Comparison of ENCODE assay signal across 8 cellular contexts in the genomic region with DNA sequence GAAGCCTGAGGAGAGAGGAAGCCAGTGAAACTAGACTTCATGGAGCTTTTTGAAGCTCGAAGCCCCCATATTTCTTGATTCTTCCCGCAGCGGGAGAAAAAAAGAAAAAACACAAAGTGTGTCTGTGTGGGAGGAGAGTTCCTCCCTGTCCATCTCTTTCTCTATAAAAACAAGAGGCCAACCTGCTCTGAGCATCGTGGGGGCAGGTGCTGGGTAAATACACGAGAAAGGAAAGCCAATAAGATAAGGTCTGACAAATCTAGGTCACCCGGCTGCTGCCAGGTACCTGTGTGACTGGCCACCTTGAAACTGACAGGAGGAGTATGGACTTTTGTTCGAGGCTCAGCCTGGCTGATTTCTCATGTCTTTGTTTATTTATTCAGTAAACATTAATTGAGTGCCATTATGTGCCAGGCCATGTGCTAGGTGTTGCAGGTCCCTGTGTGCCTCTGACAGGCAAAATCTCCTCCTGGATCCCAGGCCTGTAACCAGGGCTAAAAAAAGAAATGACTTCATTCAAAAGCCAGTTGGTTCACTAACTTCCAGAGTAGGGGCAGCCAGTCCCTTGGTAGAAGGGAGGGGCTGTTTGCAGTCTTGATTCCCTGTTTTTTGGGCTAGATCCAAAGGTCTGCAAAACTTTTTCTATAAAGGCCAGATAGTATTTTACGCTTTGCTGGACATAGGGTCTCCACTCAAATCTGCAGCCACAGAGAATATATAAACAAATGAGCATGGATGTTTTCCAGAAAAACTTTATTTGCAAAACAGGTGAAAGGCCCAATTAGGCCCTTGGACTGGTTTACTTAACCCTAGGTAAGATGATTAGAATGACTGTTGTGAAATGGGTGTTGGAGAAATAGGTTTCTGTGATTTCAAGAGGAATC. TPM values are rescaled to one million over a fixed set of nuclear protein-coding genes. Genes with fewer than 3 reads are reported as not detected.
DNase-seq lines count a peak whose midpoint lies in the region; ATAC-seq, FAIRE-seq and TF ChIP-seq lines count a peak whose summit lies in the region.

No MANE protein-coding gene starts in this region.

- H3K9me1 ChIP-seq in IMR-90 (ENCODE audit: insufficient read depth, low read length) = peaks cover under 1% of the 10 kb centered on the region

- H3K56ac ChIP-seq in IMR-90 (ENCODE audit: extremely low read depth, insufficient read depth, low read length) = no peak overlapping the region

- 0 out of 2 replicates have a peak, but pooled peaks have one; percentile 22 for ATAC-seq in IMR-90 (ENCODE audit: low read depth)
- no peak for ATAC-seq in activated CD4-positive, CD25-positive, alpha-beta regulatory T cell treated with anti-CD3 and anti-CD28 coated beads, Interleukin-2, amount 50 U/mL, for 24 hours

- no peak overlapping the region for H3K4me3 ChIP-seq in IMR-90 (ENCODE audit: insufficient read depth, low read depth, low read length)
- H3K4me3 ChIP-seq in kidney (ENCODE audit: low read length in 2 of 2) = peak overlapping the region in 1 of 2 donors; percentile 13
- H3K4me3 ChIP-seq in HAP-1 = no peak overlapping the region

- POLR2A ChIA-PET in IMR-90 (lab: Charles Lee; ENCODE audit: unreplicated experiment) = no interaction called here

- BruUV-seq in IMR-90 (replicated peaks; lab: Mats Ljungman, UMichigan) = no TSS peak

- TF ChIP-seq CTCF in IMR-90 (conservative IDR thresholded peaks at IDR 0.05; ENCODE audit: low read depth, low read length) (no peak), kidney (IDR thresholded peaks at IDR 0.05; ENCODE audit: borderline replicate concordance, extremely low read depth, insufficient read depth) (no peak)

- WGBS in IMR-90 (ENCODE audit: extremely low coverage in 2 of 2, insufficient read length in 1 of 2), 2 experiments = no CpG with 5 or more reads among the region's 8 CpGs

- H3K79me1 ChIP-seq in IMR-90 (ENCODE audit: low read depth in 1 of 2, low read length in 2 of 2) = no peaks in the 10 kb centered on the region; a peak in 1 of 4 replicates

- H4K8ac ChIP-seq in IMR-90 (ENCODE audit: low read depth in 2 of 2, low read length in 2 of 2) = peak overlapping the region in 1 of 2 experiments; percentile 48; a peak in 1 of 4 replicates

- FAIRE-seq in kidney (lab: Jason Lieb, UNC) = peak; percentile 62

- H3K14ac ChIP-seq in IMR-90 (replicated peaks; ENCODE audit: low read depth, low read length) = 0 out of 2 replicates have a peak overlapping the region, but pooled peaks have one; percentile 35

- no peak overlapping the region for H3K23ac ChIP-seq in IMR-90 (ENCODE audit: low read depth, low read length)

- DNase-seq in ACHN (peak; percentile 49), IMR-90 (peak; percentile 69), kidney (no peak), substantia nigra (lab: John Stamatoyannopoulos, UW) (peak in 4 of 49 donors; percentile 22 to 64 (median 38)), HAP-1 (ENCODE audit: low spot score in 2 of 2) (no peak)
- DNase-seq in stimulated activated CD4-positive, alpha-beta T cell treated with anti-CD3 and anti-CD28 coated beads, Interleukin-2, amount 100 ng/mL, for 24 hours = no peak

- H2AK9ac ChIP-seq in IMR-90 (replicated peaks; ENCODE audit: low read depth, low read length, poor library complexity) = no peak overlapping the region

- dilution Hi-C loops in IMR-90 (cut with HindIII; ENCODE audit: low sequenced_read_pairs, unreplicated experiment) = no loop called here

- peak overlapping the region; percentile 2; the same call in 1 of the 2 replicates for H2AK5ac ChIP-seq in IMR-90 (ENCODE audit: low read depth, low read length)

- peak overlapping the region; percentile 23; the same call in 1 of the 2 replicates for H2BK120ac ChIP-seq in IMR-90 (ENCODE audit: low read depth, low read length)

- H2BK15ac ChIP-seq in IMR-90 (ENCODE audit: low read depth, low read length) = no peak overlapping the region; the same call in 2 of the 3 replicates

- no peak overlapping the region for H3K4me2 ChIP-seq in IMR-90 (ENCODE audit: low read depth, low read length)

- no peak overlapping the region for H4K5ac ChIP-seq in IMR-90 (ENCODE audit: low read depth, low read length)

- no peak for TF ChIP-seq RAD21 in IMR-90 (IDR thresholded peaks at IDR 0.05; ENCODE audit: low read length)

- intact Hi-C loops in IMR-90 (cut with micrococcal nuclease) (no loop called here), kidney (cut with DNase I) (no loop called here)

- H2BK20ac ChIP-seq in IMR-90 (ENCODE audit: low read depth, low read length) = peak overlapping the region; percentile 47; the same call in 1 of the 2 replicates

- H2BK5ac ChIP-seq in IMR-90 (ENCODE audit: low read depth, low read length, poor library complexity, severe bottlenecking) = no peak overlapping the region

- H3K4ac ChIP-seq in IMR-90 (ENCODE audit: low read depth, low read length) = peak overlapping the region; percentile 17; the same call in 1 of the 2 replicates

- H3K27me3 ChIP-seq in IMR-90 (ENCODE audit: control insufficient read depth, insufficient read depth, low read length) = no peaks in the 10 kb centered on the region
- no peaks in the 10 kb centered on the region for H3K27me3 ChIP-seq in HAP-1 (ENCODE audit: low read depth)

- H4K91ac ChIP-seq in IMR-90 (ENCODE audit: insufficient read depth, low read depth, low read length) = 0 out of 2 replicates have a peak overlapping the region, but pooled peaks have one; percentile 3

- no peak overlapping the region for H3K9ac ChIP-seq in IMR-90 (ENCODE audit: low read depth, low read length)
- peak overlapping the region; percentile 0 to 70 for H3K9ac ChIP-seq in kidney (ENCODE audit: low read length in 2 of 2)

- no peaks in the 10 kb centered on the region for H3K36me3 ChIP-seq in IMR-90 (ENCODE audit: control insufficient read depth, insufficient read depth, low read length)
- H3K36me3 ChIP-seq in kidney (ENCODE audit: control insufficient read depth in 1 of 2, insufficient read depth in 2 of 2, low read length in 2 of 2) = no peaks in the 10 kb centered on the region
- no peaks in the 10 kb centered on the region for H3K36me3 ChIP-seq in HAP-1 (replicated peaks)

- H3K9me3 ChIP-seq in IMR-90 (ENCODE audit: control insufficient read depth, insufficient read depth, low read length) = no peaks in the 10 kb centered on the region
- no peaks in the 10 kb centered on the region for H3K9me3 ChIP-seq in kidney (ENCODE audit: control insufficient read depth in 1 of 2, low read length in 2 of 2)
- H3K9me3 ChIP-seq in HAP-1 = no peaks in the 10 kb centered on the region

- no peak for TF ChIP-seq POLR2A in IMR-90 (IDR thresholded peaks at IDR 0.05; ENCODE audit: low read depth, low read length)

- in situ Hi-C loops in ACHN (cut with HindIII; ENCODE audit: low pct_ligation_motif_present, low pct_unique_long_range_greater_than_20kb, low sequenced_read_pairs) = no loop called here
- in situ Hi-C loops in IMR-90 (cut with MboI; ENCODE audit: low sequenced_read_pairs) = no loop called here
- in situ Hi-C loops in HAP-1 (cut with MboI; ENCODE audit: low sequenced_read_pairs) = no loop called here

- no peak overlapping the region for H2AFZ ChIP-seq in IMR-90 (replicated peaks; ENCODE audit: low read length, poor library complexity)

- H4K20me1 ChIP-seq in IMR-90 (ENCODE audit: insufficient read depth, low read length) = peaks cover 5% of the 10 kb centered on the region; the same call in 1 of the 2 replicates

- CTCF ChIA-PET in IMR-90 (lab: Yijun Ruan, JAX) = no interaction called here

- H3K27ac ChIP-seq in IMR-90 (ENCODE audit: insufficient read depth, low read length) (no peak overlapping the region), angular gyrus (ENCODE audit: low read depth, low read length) (peak overlapping the region; percentile 94), kidney (ENCODE audit: low read depth in 2 of 2, low read length in 2 of 2) (peak overlapping the region; percentile 85 to 92), substantia nigra (ENCODE audit: low read depth, low read length, poor library complexity, severe bottlenecking) (peak overlapping the region; percentile 99)

- H3K18ac ChIP-seq in IMR-90 (ENCODE audit: low read depth, low read length) = no peak overlapping the region

- peaks cover 35% of the 10 kb centered on the region for H3K4me1 ChIP-seq in IMR-90 (ENCODE audit: control insufficient read depth, insufficient read depth, low read length)
- peaks cover 74 to 88% of the 10 kb centered on the region in 2 donors for H3K4me1 ChIP-seq in kidney (ENCODE audit: control insufficient read depth in 1 of 2, insufficient read depth in 1 of 2, low read depth in 1 of 2, low read length in 2 of 2)
- peaks cover 8% of the 10 kb centered on the region for H3K4me1 ChIP-seq in HAP-1

TF ChIP-seq in IMR-90, 13 proteins besides CTCF, POLR2A, EP300 and RAD21:
- TF ChIP-seq RFX5 (IDR thresholded peaks at IDR 0.05; ENCODE audit: low read depth, low read length) = no peak
- TF ChIP-seq, protein P1, sequence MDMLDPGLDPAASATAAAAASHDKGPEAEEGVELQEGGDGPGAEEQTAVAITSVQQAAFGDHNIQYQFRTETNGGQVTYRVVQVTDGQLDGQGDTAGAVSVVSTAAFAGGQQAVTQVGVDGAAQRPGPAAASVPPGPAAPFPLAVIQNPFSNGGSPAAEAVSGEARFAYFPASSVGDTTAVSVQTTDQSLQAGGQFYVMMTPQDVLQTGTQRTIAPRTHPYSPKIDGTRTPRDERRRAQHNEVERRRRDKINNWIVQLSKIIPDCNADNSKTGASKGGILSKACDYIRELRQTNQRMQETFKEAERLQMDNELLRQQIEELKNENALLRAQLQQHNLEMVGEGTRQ (IDR thresholded peaks at IDR 0.05; ENCODE audit: low read depth, low read length) = no peak
- TF ChIP-seq BHLHE40 (IDR thresholded peaks at IDR 0.05; ENCODE audit: low read depth, low read length) = no peak
- peak; percentile 73; the same call in 1 of the 2 replicates for TF ChIP-seq MXI1 (IDR thresholded peaks at IDR 0.05; ENCODE audit: borderline replicate concordance, low read depth, low read length)

RNA-seq across cellular contexts. Expression of gene YPEL2, which starts 35.6 kb away (rescaled TPM):
- total RNA-seq in IMR-90 (2012; rRNA removed) (1.9 and 3.4 TPM in 2 replicates), kidney (53.6 TPM)
- polyA plus RNA-seq in IMR-90 (2012; rRNA removed) (1.9 and 2.3 TPM in 2 replicates), kidney (ENCODE audit: insufficient read depth, low read depth, low replicate concordance) (9.0 TPM)
- polyA plus RNA-seq in IMR-90 (2012; cell fraction: cytosol; rRNA removed) = 0.58 and 0.78 TPM in 2 replicates
- polyA plus RNA-seq in IMR-90 (2012; cell fraction: nucleus; rRNA removed; ENCODE audit: low replicate concordance) = 1.6 and 7.8 TPM in 2 replicates

Comparison
In these comparisons a context has a peak if more than half of its experiments do, and no peak if none do; other contexts are left out.
1. DNase-seq: peak in ACHN (single experiment) and IMR-90 (single experiment); none in kidney (single experiment), HAP-1 (0 of 2) and stimulated activated CD4-positive, alpha-beta T cell treated with anti-CD3 and anti-CD28 coated beads, Interleukin-2, amount 100 ng/mL, for 24 hours (0 of 2).
2. RNA of gene YPEL2, which starts 35.6 kb away (total RNA-seq): 53.6 TPM in kidney (single experiment); 1.9 to 3.4 TPM in IMR-90; every median in the first group is over 10 times any median in the second.